In genomic region chr2:220202066-220202465, GRCh38 we compare ENCODE assay signal across 21 cellular contexts.
"Had no signal": no experiment of that assay in that cellular context is flagged by ENCODE, and none has a peak within 500 bp of the region (broad histone marks: within the 10 kb centered on the region; RNA-seq: fewer than 3 reads in every experiment).

No MANE protein-coding gene starts in this region.

- ATAC-seq: effector memory CD8-positive, alpha-beta T cell; esophagus mucosa; foreskin keratinocyte; gastrocnemius medialis; gastroesophageal sphincter; heart left ventricle; heart right ventricle had no signal

- DNase-seq: colonic mucosa; cortex of kidney; dermis blood vessel endothelial cell; dorsolateral prefrontal cortex; effector CD4-positive, alpha-beta T cell; effector CD8-positive, alpha-beta T cell; effector memory CD4-positive, alpha-beta T cell; effector memory CD8-positive, alpha-beta T cell; endodermal cell; erythroblast; esophagus squamous epithelium; foreskin fibroblast; foreskin keratinocyte; foreskin melanocyte; gastrocnemius medialis; glutamatergic neuron; head of caudate nucleus; heart left ventricle; heart right ventricle had no signal
